17 cellular contexts compared by ENCODE assay signal in genomic region chr10:11547111-11547625, GRCh38.
DNase-seq lines count a peak whose midpoint lies in the region; TF ChIP-seq lines count a peak whose summit lies in the region.
"Had no signal": no experiment of that assay in that cellular context is flagged by ENCODE, and none has a peak within 500 bp of the region (broad histone marks: within the 10 kb centered on the region; RNA-seq: fewer than 3 reads in every experiment).

No MANE protein-coding gene starts in this region.

- peaks cover 58% of the 10 kb centered on the region for H3K79me2 ChIP-seq in PC-9 (ENCODE audit: low read depth)
- peaks cover 3% of the 10 kb centered on the region for H3K79me2 ChIP-seq in fibroblast of lung (ENCODE audit: control insufficient read depth, insufficient read depth, low read length)

- DNase-seq in DMS 273 (lab: John Stamatoyannopoulos, UW; ENCODE audit: unreplicated experiment) (peak; percentile 4), DMS 273 treated with DMSO at 0.1 percent for 48 hours (lab: John Stamatoyannopoulos, UW) (no peak), PC-9 (no peak), fibroblast of lung (ENCODE audit: low read depth in 2 of 2) (peak; percentile 15 to 23), spleen (no peak), medulla oblongata (ENCODE audit: extremely low spot score) (no peak)
- no peak for DNase-seq in activated effector memory CD4-positive, alpha-beta T cell treated with Interleukin-2 at 50 U/mL for 16 hours
- DNase-seq in activated CD8-positive, alpha-beta memory T cell treated with anti-CD3 and anti-CD28 coated beads, Interleukin-2, amount 50 U/mL, for 4 hours, result no peak
- DNase-seq: activated CD4-positive, alpha-beta T cell treated with anti-CD3 and anti-CD28 coated beads, Interleukin-2, amount 10 ng/mL, durations not matched to agents 24 days and 14 days; effector CD8-positive, alpha-beta T cell; heart right ventricle; lower lobe of right lung; NCI-H2029 treated with DMSO at 0.1 percent for 48 hours; testis had no signal

- CTCF ChIA-PET in PC-9 (lab: Charles Lee), result no interaction called here

- H4K20me1 ChIP-seq in PC-9 (ENCODE audit: insufficient read depth), result no peaks in the 10 kb centered on the region
- H4K20me1 ChIP-seq in fibroblast of lung (ENCODE audit: control insufficient read depth, extremely low read depth, insufficient read depth, low read length), result no peaks in the 10 kb centered on the region

- H3K4me3 ChIP-seq in PC-9, result no peak overlapping the region
- H3K4me3 ChIP-seq in fibroblast of lung (replicated peaks in 1 of 4; ENCODE audit: control extremely low read depth in 1 of 4, insufficient read depth in 1 of 4, low read depth in 3 of 4, low read length in 4 of 4), result no peak overlapping the region
- no peak overlapping the region for H3K4me3 ChIP-seq in spleen
- H3K4me3 ChIP-seq: heart right ventricle, lower lobe of right lung, skin epidermis, testis had no signal

- no peak for TF ChIP-seq POLR2A in spleen (IDR thresholded peaks at IDR 0.05)

- TF ChIP-seq CTCF in PC-9 (conservative IDR thresholded peaks at IDR 0.05) (no peak), fibroblast of lung (conservative IDR thresholded peaks at IDR 0.05 in 1 of 2, IDR thresholded peaks at IDR 0.05 in 1 of 2; ENCODE audit: low read depth in 1 of 2, low read length in 2 of 2) (no peak), spleen (IDR thresholded peaks at IDR 0.05 in 8 of 11, conservative IDR thresholded peaks at IDR 0.05 in 3 of 11) (no peak)

- H3K27me3 ChIP-seq in PC-9 (ENCODE audit: insufficient read depth, low read depth), result no peaks in the 10 kb centered on the region
- H3K27me3 ChIP-seq in fibroblast of lung (ENCODE audit: control insufficient read depth, insufficient read depth, low read length), result no peaks in the 10 kb centered on the region
- H3K27me3 ChIP-seq in spleen (replicated peaks in 1 of 7), result no peaks in the 10 kb centered on the region
- H3K27me3 ChIP-seq: heart right ventricle, neutrophil, testis had no signal

- BruUV-seq in PC-9 (replicated peaks; lab: Mats Ljungman, UMichigan), result no TSS peak

- no peak overlapping the region for H3K9ac ChIP-seq in fibroblast of lung (ENCODE audit: insufficient read depth, low read length)

- no peak overlapping the region for H2AFZ ChIP-seq in PC-9
- H2AFZ ChIP-seq in fibroblast of lung (ENCODE audit: low read length), result no peak overlapping the region

- POLR2A ChIA-PET in PC-9 (lab: Charles Lee; ENCODE audit: unreplicated experiment), result interaction anchor here (0.6 to 0.7 kb wide), 3 partner anchors 12 to 1553 kb away, joined by 7 to 16 read pairs (median 9); partner anchors contain the start of gene OPTN

- intact Hi-C loops in PC-9 (cut with micrococcal nuclease; ENCODE audit: unreplicated experiment), result no loop called here
- intact Hi-C loops in spleen (cut with DNase I; ENCODE audit: low total_unique reads), result no loop called here

- WGBS in spleen, 5 donors, result 72 to 85% (median 81%) methylated on average over 9 of the region's 9 CpGs

- no peaks in the 10 kb centered on the region for H3K9me2 ChIP-seq in PC-9 (ENCODE audit: insufficient read depth)

- H3K4me1 ChIP-seq in PC-9 (replicated peaks; ENCODE audit: insufficient read depth), result peaks cover 15% of the 10 kb centered on the region
- H3K4me1 ChIP-seq in fibroblast of lung (ENCODE audit: control insufficient read depth, extremely low read depth, insufficient read depth, low read length), result peaks cover 2% of the 10 kb centered on the region
- H3K4me1 ChIP-seq in spleen, result peaks cover 24 to 92% (median 63%) of the 10 kb centered on the region in 6 donors
- H3K4me1 ChIP-seq: testis had no signal

- no peaks in the 10 kb centered on the region for H3K36me3 ChIP-seq in PC-9 (ENCODE audit: low read depth)
- H3K36me3 ChIP-seq in fibroblast of lung (ENCODE audit: control insufficient read depth, insufficient read depth, low read length), result no peaks in the 10 kb centered on the region
- no peaks in the 10 kb centered on the region for H3K36me3 ChIP-seq in spleen
- H3K36me3 ChIP-seq: heart right ventricle, lower lobe of right lung, neutrophil had no signal

- H3K4me2 ChIP-seq in PC-9, result no peak overlapping the region
- H3K4me2 ChIP-seq in fibroblast of lung (ENCODE audit: extremely low read depth, insufficient read depth, low read length), result no peak overlapping the region

- no peaks in the 10 kb centered on the region for H3K9me3 ChIP-seq in PC-9 (ENCODE audit: insufficient read depth, low read depth)
- H3K9me3 ChIP-seq in fibroblast of lung (ENCODE audit: control insufficient read depth, insufficient read depth, low read depth, low read length), result no peaks in the 10 kb centered on the region
- no peaks in the 10 kb centered on the region for H3K9me3 ChIP-seq in spleen
- H3K9me3 ChIP-seq: heart right ventricle, lower lobe of right lung, neutrophil, testis had no signal

- peaks cover 13% of the 10 kb centered on the region for H3F3A ChIP-seq in PC-9 (ENCODE audit: insufficient read depth, low read depth)

- H3K27ac ChIP-seq in PC-9 (peak overlapping the region; percentile 29; the same call in 1 of the 2 replicates), fibroblast of lung (ENCODE audit: insufficient read depth, low read length) (no peak overlapping the region), spleen (peak overlapping the region in 7 of 8 donors; percentile 15 to 65 (median 56))
- H3K27ac ChIP-seq: 22Rv1, heart right ventricle, lower lobe of right lung, neutrophil, testis had no signal

Comparison
In these comparisons a context has a peak if more than half of its experiments do, and no peak if none do; other contexts are left out.
1. DNase-seq: peak in DMS 273 (single experiment) and fibroblast of lung (2 of 2); none in DMS 273 treated with DMSO at 0.1 percent for 48 hours (single experiment), PC-9 (0 of 2), spleen (single experiment), activated effector memory CD4-positive, alpha-beta T cell treated with Interleukin-2 at 50 U/mL for 16 hours (single experiment), activated CD8-positive, alpha-beta memory T cell treated with anti-CD3 and anti-CD28 coated beads, Interleukin-2, amount 50 U/mL, for 4 hours (single experiment) and medulla oblongata (single experiment).